Comparison of ENCODE assay signal across 18 cellular contexts in the genomic region with DNA sequence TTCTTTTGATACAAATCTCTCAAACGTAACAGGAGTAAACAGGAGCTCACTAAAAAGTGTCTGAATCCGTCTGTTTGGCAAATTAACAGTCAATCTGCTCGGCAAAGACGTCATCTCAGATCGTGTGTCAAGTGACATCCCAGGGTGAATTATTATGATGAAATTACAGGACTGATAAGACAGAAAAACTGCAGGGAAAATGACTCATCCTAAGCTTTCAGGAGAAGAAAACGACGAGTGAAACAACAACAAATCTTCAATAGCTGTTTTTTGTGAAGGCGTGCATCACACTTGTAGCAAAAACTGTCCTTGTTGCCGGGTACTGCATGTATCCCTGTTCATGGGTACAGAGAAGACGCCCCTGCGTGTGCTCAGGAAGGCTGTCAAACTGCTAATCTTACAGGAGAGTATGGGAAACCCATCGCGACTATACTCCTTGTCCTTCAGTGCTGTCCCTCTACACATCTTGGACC. TPM values are rescaled to one million over a fixed set of nuclear protein-coding genes. Genes with fewer than 3 reads are reported as not detected.
A peak's percentile ranks its signal among the peaks of the same experiment; 100 is the strongest.
DNase-seq lines count a peak whose midpoint lies in the region; ATAC-seq, FAIRE-seq and TF ChIP-seq lines count a peak whose summit lies in the region.
"Had no signal": no experiment of that assay in that cellular context is flagged by ENCODE, and none has a peak within 500 bp of the region (broad histone marks: within the 10 kb centered on the region; RNA-seq: fewer than 3 reads in every experiment).

No MANE protein-coding gene starts in this region.

- BruUV-seq in endothelial cell of umbilical vein (replicated peaks; lab: Mats Ljungman, UMichigan), result no TSS peak

- H3K4me3 Mint-ChIP-seq in nephron, result peak overlapping the region in 1 of 3 experiments; percentile 14
- H3K4me3 Mint-ChIP-seq: activated CD4-positive, alpha-beta T cell treated with anti-CD3 and anti-CD28 coated beads, Interleukin-2, amount 10 ng/mL, durations not matched to agents 24 days and 14 days; activated T-cell treated with anti-CD3 and anti-CD28 coated beads, Interleukin-2, amount 50 U/mL, for 72 hours; naive thymus-derived CD8-positive, alpha-beta T cell; T-helper 1 cell treated with Interleukin-12 subunit alpha and Interleukin-12 subunit beta and Interleukin-4 antibody, amounts not matched to agents 30 μg/mL and 1 μg/mL, for 36 hours had no signal

- dilution Hi-C loops in endothelial cell of umbilical vein (cut with MboI; ENCODE audit: extremely low pct_ligation_motif_present, low sequenced_read_pairs), result no loop called here

- peak overlapping the region; percentile 61 for H3K9ac ChIP-seq in endothelial cell of umbilical vein (replicated peaks; ENCODE audit: extremely low read depth, insufficient read depth, low read length)

- H3K36me3 ChIP-seq in ACC112 (ENCODE audit: insufficient read depth, low read length), result no peaks in the 10 kb centered on the region
- H3K36me3 ChIP-seq in endothelial cell of umbilical vein (ENCODE audit: control insufficient read depth in 2 of 2, extremely low read depth in 1 of 2, insufficient read depth in 2 of 2, low read length in 2 of 2), result no peaks in the 10 kb centered on the region
- H3K36me3 ChIP-seq: esophagus squamous epithelium, transverse colon had no signal

- no peaks in the 10 kb centered on the region for H3K4me1 ChIP-seq in ACC112 (ENCODE audit: control insufficient read depth, insufficient read depth, low read length, unreplicated experiment)
- peaks cover 57% of the 10 kb centered on the region for H3K4me1 ChIP-seq in endothelial cell of umbilical vein (ENCODE audit: control insufficient read depth, extremely low read depth, insufficient read depth, low read length)

- ATAC-seq in GM18909 (IDR thresholded peaks at IDR 0.05; ENCODE audit: poor library complexity, unreplicated experiment) (no peak), HG02981 (IDR thresholded peaks at IDR 0.05; ENCODE audit: unreplicated experiment) (no peak)
- ATAC-seq: activated T-cell treated with anti-CD3 and anti-CD28 coated beads, Interleukin-2, amount 50 U/mL, for 72 hours; K562; naive thymus-derived CD8-positive, alpha-beta T cell had no signal

- peak overlapping the region; percentile 69 to 80 (median 77) for H3K27ac Mint-ChIP-seq in nephron
- H3K27ac Mint-ChIP-seq: activated CD4-positive, alpha-beta T cell treated with anti-CD3 and anti-CD28 coated beads, Interleukin-2, amount 10 ng/mL, durations not matched to agents 24 days and 14 days; activated T-cell treated with anti-CD3 and anti-CD28 coated beads, Interleukin-2, amount 50 U/mL, for 72 hours; naive thymus-derived CD8-positive, alpha-beta T cell; T-helper 1 cell treated with Interleukin-12 subunit alpha and Interleukin-12 subunit beta and Interleukin-4 antibody, amounts not matched to agents 30 μg/mL and 1 μg/mL, for 36 hours had no signal

- no peak for TF ChIP-seq POLR2A in endothelial cell of umbilical vein (IDR thresholded peaks at IDR 0.05; ENCODE audit: low read depth, low read length)

- DNase-seq in NCI-H2171 treated with DMSO at 0.1 percent for 48 hours (lab: John Stamatoyannopoulos, UW) (peak; percentile 82), endothelial cell of umbilical vein (ENCODE audit: low read depth, low spot score) (peak; percentile 81), HK-2 (ENCODE audit: unreplicated experiment) (no peak), NCI-H1092 (lab: John Stamatoyannopoulos, UW) (no peak)
- DNase-seq: activated CD4-positive, alpha-beta T cell treated with anti-CD3 and anti-CD28 coated beads, Interleukin-2, amount 10 ng/mL, durations not matched to agents 24 days and 14 days; activated T-cell treated with anti-CD3 and anti-CD28 coated beads, Interleukin-2, amount 50 U/mL, for 72 hours; esophagus squamous epithelium; kidney; naive thymus-derived CD8-positive, alpha-beta T cell; NCI-H2029; transverse colon had no signal

- H3K9me1 ChIP-seq in endothelial cell of umbilical vein (replicated peaks; ENCODE audit: control insufficient read depth, extremely low read depth, insufficient read depth, low read length), result no peaks in the 10 kb centered on the region

- peaks cover 64% of the 10 kb centered on the region for H3K4me1 Mint-ChIP-seq in nephron
- H3K4me1 Mint-ChIP-seq: activated CD4-positive, alpha-beta T cell treated with anti-CD3 and anti-CD28 coated beads, Interleukin-2, amount 10 ng/mL, durations not matched to agents 24 days and 14 days had no signal

- FAIRE-seq in endothelial cell of umbilical vein (lab: Jason Lieb, UNC), result no peak
- FAIRE-seq: GM18507, K562, kidney had no signal

- no peaks in the 10 kb centered on the region for H3K27me3 ChIP-seq in ACC112 (ENCODE audit: insufficient read depth, low read length)
- H3K27me3 ChIP-seq in endothelial cell of umbilical vein (ENCODE audit: control insufficient read depth in 2 of 2, insufficient read depth in 2 of 2, low read length in 2 of 2), result no peaks in the 10 kb centered on the region
- H3K27me3 ChIP-seq: esophagus squamous epithelium, transverse colon had no signal

- H3K4me3 ChIP-seq in ACC112 (ENCODE audit: low read depth, low read length) (peak overlapping the region; percentile 3; the same call in 1 of the 2 replicates), endothelial cell of umbilical vein (replicated peaks in 1 of 3; ENCODE audit: insufficient read depth in 1 of 3, low read depth in 1 of 3, low read length in 3 of 3) (peak overlapping the region in 2 of 3 experiments; percentile 14 to 37)
- H3K4me3 ChIP-seq: K562, transverse colon had no signal

- intact Hi-C loops in endothelial cell of umbilical vein (cut with micrococcal nuclease), result loop anchor here (1.0 to 2.0 kb wide), 3 partner anchors 27 to 63 kb away; no protein-coding TSS in a partner anchor

- no peaks in the 10 kb centered on the region for H3K27me3 Mint-ChIP-seq in nephron (ENCODE audit: low read depth)
- H3K27me3 Mint-ChIP-seq: activated CD4-positive, alpha-beta T cell treated with anti-CD3 and anti-CD28 coated beads, Interleukin-2, amount 10 ng/mL, durations not matched to agents 24 days and 14 days had no signal

- CTCF ChIA-PET in endothelial cell of umbilical vein (lab: Charles Lee), result interaction anchor here (2.1 to 3.2 kb wide), 6 partner anchors 9 to 93 kb away, joined by 5 to 24 read pairs (median 18); no protein-coding TSS in a partner anchor

- no peaks in the 10 kb centered on the region for H3K36me3 Mint-ChIP-seq in nephron (ENCODE audit: low read depth)
- H3K36me3 Mint-ChIP-seq: naive thymus-derived CD8-positive, alpha-beta T cell had no signal

- H3K9me3 Mint-ChIP-seq in nephron, result no peaks in the 10 kb centered on the region
- H3K9me3 Mint-ChIP-seq: activated CD4-positive, alpha-beta T cell treated with anti-CD3 and anti-CD28 coated beads, Interleukin-2, amount 10 ng/mL, durations not matched to agents 24 days and 14 days; activated T-cell treated with anti-CD3 and anti-CD28 coated beads, Interleukin-2, amount 50 U/mL, for 72 hours; naive thymus-derived CD8-positive, alpha-beta T cell; T-helper 1 cell treated with Interleukin-12 subunit alpha and Interleukin-12 subunit beta and Interleukin-4 antibody, amounts not matched to agents 30 μg/mL and 1 μg/mL, for 36 hours had no signal

- POLR2A ChIA-PET in endothelial cell of umbilical vein (lab: Charles Lee), result no interaction called here

- H4K20me1 ChIP-seq in endothelial cell of umbilical vein (replicated peaks; ENCODE audit: control insufficient read depth, extremely low read depth, insufficient read depth, low read length), result no peaks in the 10 kb centered on the region

- no peaks in the 10 kb centered on the region for H3K79me2 ChIP-seq in ACC112 (ENCODE audit: control insufficient read depth, insufficient read depth, low read length, unreplicated experiment)
- peaks cover 82% of the 10 kb centered on the region for H3K79me2 ChIP-seq in endothelial cell of umbilical vein (ENCODE audit: control insufficient read depth, insufficient read depth, low read length)

- H3K27ac ChIP-seq in ACC112 (ENCODE audit: low read depth, low read length) (no peak overlapping the region), endothelial cell of umbilical vein (ENCODE audit: insufficient read depth, low read depth, low read length) (peak overlapping the region; percentile 87)

- TF ChIP-seq CTCF in endothelial cell of umbilical vein (IDR thresholded peaks at IDR 0.05; ENCODE audit: extremely low read depth in 1 of 2, insufficient read depth in 1 of 2, low read depth in 1 of 2, low read length in 2 of 2), result no peak
- no peak for TF ChIP-seq CTCF in nephron (IDR thresholded peaks at IDR 0.05; ENCODE audit: unreplicated experiment in 3 of 3)

- H2AFZ ChIP-seq in ACC112 (ENCODE audit: low read length, unreplicated experiment), result no peak overlapping the region
- peak overlapping the region; percentile 8 for H2AFZ ChIP-seq in endothelial cell of umbilical vein (ENCODE audit: low read depth, low read length)

- H3K9me3 ChIP-seq in endothelial cell of umbilical vein (replicated peaks; ENCODE audit: control insufficient read depth, insufficient read depth, low read length), result no peaks in the 10 kb centered on the region
- H3K9me3 ChIP-seq: esophagus squamous epithelium, transverse colon had no signal

- peak overlapping the region; percentile 85 for H3K4me2 ChIP-seq in endothelial cell of umbilical vein (ENCODE audit: insufficient read depth, low read length)

TF ChIP-seq in endothelial cell of umbilical vein, 7 proteins besides CTCF, POLR2A, EP300 and RAD21:
- TF ChIP-seq POLR2AphosphoS5 (IDR thresholded peaks at IDR 0.05; ENCODE audit: insufficient read depth, low read depth, low read length), result no peak
- peak; percentile 83 for TF ChIP-seq FOS (IDR thresholded peaks at IDR 0.05; ENCODE audit: borderline replicate concordance, insufficient read depth, low read length)
- TF ChIP-seq JUN (IDR thresholded peaks at IDR 0.05; ENCODE audit: borderline replicate concordance, insufficient read depth, insufficient read length, low read depth), result peak; percentile 70
- TF ChIP-seq EZH2 (IDR thresholded peaks at IDR 0.05; ENCODE audit: borderline replicate concordance, low read depth, low read length, severe bottlenecking), result no peak
- peak; percentile 74 for TF ChIP-seq GATA2 (IDR thresholded peaks at IDR 0.05; ENCODE audit: insufficient read depth, insufficient read length, low read depth, low read length)

RNA-seq across cellular contexts. Expression of gene EPB41L3, which starts 24.9 kb away (rescaled TPM):
- 114 and 154 TPM in 2 replicates for total RNA-seq in endothelial cell of umbilical vein
- 29.5 and 38.9 TPM in 2 replicates for polyA plus RNA-seq in endothelial cell of umbilical vein
- polyA plus RNA-seq in endothelial cell of umbilical vein (2011; cell fraction: cytosol; rRNA removed), result 54.0 and 54.4 TPM in 2 replicates
- polyA plus RNA-seq in endothelial cell of umbilical vein (2011; cell fraction: nucleus; rRNA removed), result 97.6 and 143 TPM in 2 replicates
- 131 and 136 TPM in 2 replicates for polyA plus RNA-seq in endothelial cell of umbilical vein (2012)
- polyA minus RNA-seq in endothelial cell of umbilical vein, result 98.9 and 114 TPM in 2 replicates
- polyA minus RNA-seq in endothelial cell of umbilical vein (2011; cell fraction: cytosol; rRNA and poly(A)+ RNA removed), result not detected
- polyA minus RNA-seq in endothelial cell of umbilical vein (2011; cell fraction: nucleus; rRNA and poly(A)+ RNA removed), result 141 and 155 TPM in 2 replicates

Comparison
In these comparisons a context has a peak if more than half of its experiments do, and no peak if none do; other contexts are left out.
1. DNase-seq: peak in NCI-H2171 treated with DMSO at 0.1 percent for 48 hours (single experiment) and endothelial cell of umbilical vein (single experiment); none in HK-2 (single experiment) and NCI-H1092 (single experiment).